In genomic region chr19:39389621-39390414, GRCh38 we compare ENCODE assay signal across 8 cellular contexts. TPM values are rescaled to one million over a fixed set of nuclear protein-coding genes. Genes with fewer than 3 reads are reported as not detected.
A peak's percentile ranks its signal among the peaks of the same experiment; 100 is the strongest.
DNase-seq lines count a peak whose midpoint lies in the region; ATAC-seq and TF ChIP-seq lines count a peak whose summit lies in the region.

No MANE protein-coding gene starts in this region.

- H3K27ac ChIP-seq in BLaER1 (peak overlapping the region; percentile 98), cingulate gyrus (ENCODE audit: low read depth, low read length) (peak overlapping the region; percentile 98)

- no peaks in the 10 kb centered on the region for H3K27me3 ChIP-seq in BLaER1

- no peaks in the 10 kb centered on the region for H3K9me3 ChIP-seq in BLaER1

- H3K27ac Mint-ChIP-seq in natural killer cell = peak overlapping the region; percentile 91 to 98

- peak overlapping the region; percentile 97 for H3K4me3 Mint-ChIP-seq in natural killer cell

- H3K4me1 ChIP-seq in BLaER1 = peaks cover 25% of the 10 kb centered on the region

- peak overlapping the region; percentile 96 for H3K4me2 ChIP-seq in BLaER1

- TF ChIP-seq CTCF in LNCaP clone FGC (IDR thresholded peaks at IDR 0.05; ENCODE audit: control insufficient read depth, extremely low read depth, insufficient read depth) (no peak), natural killer cell (IDR thresholded peaks at IDR 0.05) (no peak)

- peaks cover 16 to 37% of the 10 kb centered on the region in 2 donors for H3K4me1 Mint-ChIP-seq in natural killer cell

- no peaks in the 10 kb centered on the region for H3K36me3 Mint-ChIP-seq in natural killer cell

- ATAC-seq in natural killer cell = no peak
- ATAC-seq in GM21447 (IDR thresholded peaks at IDR 0.05; ENCODE audit: unreplicated experiment) = no peak
- ATAC-seq in GM21367 (IDR thresholded peaks at IDR 0.05; ENCODE audit: unreplicated experiment) = no peak
- no peak for ATAC-seq in left lobe of liver

- peak overlapping the region; percentile 99 for H3K9ac ChIP-seq in BLaER1

- peaks cover 73% of the 10 kb centered on the region for H3K36me3 ChIP-seq in BLaER1

- no peaks in the 10 kb centered on the region for H3K27me3 Mint-ChIP-seq in natural killer cell (ENCODE audit: low read depth in 2 of 2)

- no peak for DNase-seq in LNCaP clone FGC (ENCODE audit: low read depth)
- DNase-seq in natural killer cell = no peak
- no peak for DNase-seq in NCI-H1694 (lab: John Stamatoyannopoulos, UW)
- no peak for DNase-seq in left lobe of liver (ENCODE audit: low spot score)

- no peaks in the 10 kb centered on the region for H3K9me3 Mint-ChIP-seq in natural killer cell

- intact Hi-C loops in natural killer cell (cut with micrococcal nuclease) = loop anchor here (2.0 kb wide), 3 partner anchors 47 to 55 kb away; partner anchors contain the start of genes SAMD4B and SUPT5H

- peaks cover 30% of the 10 kb centered on the region; the same call in 1 of the 2 replicates for H4K20me1 ChIP-seq in BLaER1

- peak overlapping the region; percentile 76 for H3K4me3 ChIP-seq in BLaER1
- H3K4me3 ChIP-seq in LNCaP clone FGC (ENCODE audit: low read depth, low read length) = peak overlapping the region; percentile 98

RNA-seq across cellular contexts. Expression of gene PAF1, which starts 1.1 kb away (rescaled TPM):
- total RNA-seq in natural killer cell (10 to 100 TPM; 54.3 to 80.9 (median 68.3) TPM), left lobe of liver (21.3 TPM)

RNA-seq across cellular contexts. Expression of gene MED29, which starts 1.4 kb away (rescaled TPM):
- total RNA-seq in natural killer cell (10 to 100 TPM; 37.5 to 49.1 (median 45.9) TPM), left lobe of liver (19.2 TPM)

RNA-seq across cellular contexts. Expression of gene ZFP36, which starts 16.8 kb away (rescaled TPM):
- total RNA-seq in natural killer cell (1,000 to 10,000 TPM; 1,232 to 2,074 (median 1,769) TPM), left lobe of liver (44.0 TPM)

RNA-seq across cellular contexts. Expression of gene PLEKHG2, which starts 22.7 kb away (rescaled TPM):
- total RNA-seq in natural killer cell (100 to 1,000 TPM in 1 of 3 donors, 10 to 100 TPM in 2; 70.2 to 129 (median 80.7) TPM), left lobe of liver (3.8 TPM)

RNA-seq across cellular contexts. Expression of gene RPS16, which starts 45.9 kb away (rescaled TPM):
- 1,000 to 10,000 TPM; 1,227 to 1,543 (median 1,399) TPM for total RNA-seq in natural killer cell
- 668 TPM for total RNA-seq in left lobe of liver

Comparison
In these comparisons a context has a peak if more than half of its experiments do, and no peak if none do; other contexts are left out.
1. RNA of gene ZFP36, which starts 16.8 kb away (total RNA-seq): 1,232 to 2,074 TPM in natural killer cell; 44.0 TPM in left lobe of liver (single experiment); every median in the first group is over 10 times any median in the second.